Comparison of ENCODE assay signal across 20 cellular contexts in genomic region chr2:211836409-211836808, GRCh38.
DNase-seq lines count a peak whose midpoint lies in the region; ATAC-seq and TF ChIP-seq lines count a peak whose summit lies in the region.
"Had no signal": no experiment of that assay in that cellular context is flagged by ENCODE, and none has a peak within 500 bp of the region (broad histone marks: within the 10 kb centered on the region; RNA-seq: fewer than 3 reads in every experiment).

No MANE protein-coding gene starts in this region.

- no peaks in the 10 kb centered on the region for H3K9me3 Mint-ChIP-seq in activated CD8-positive, alpha-beta T cell treated with anti-CD3 and anti-CD28 coated beads, Interleukin-2, amount 10 ng/mL, durations not matched to agents 7 days and 5 days (ENCODE audit: insufficient read depth)
- H3K9me3 Mint-ChIP-seq in activated CD4-positive, alpha-beta T cell treated with anti-CD3 and anti-CD28 coated beads for 36 hours (ENCODE audit: low read depth) = no peaks in the 10 kb centered on the region
- H3K9me3 Mint-ChIP-seq: activated naive CD8-positive, alpha-beta T cell treated with anti-CD3 and anti-CD28 coated beads, Interleukin-2, amount 10 ng/mL, durations not matched to agents 7 days and 5 days; dendritic cell treated with granulocyte-macrophage colony-stimulating factor and Interleukin-4, amounts not matched to agents 40 ng/mL and 50 ng/mL, for 4 days had no signal

- no peaks in the 10 kb centered on the region for H3K4me1 ChIP-seq in lower lobe of right lung
- H3K4me1 ChIP-seq: body of pancreas, Caco-2, gastroesophageal sphincter, spleen, suprapubic skin had no signal

- ATAC-seq in HG02610 (IDR thresholded peaks at IDR 0.05; ENCODE audit: unreplicated experiment) (peak; percentile 41), lower lobe of right lung (peak; percentile 24 to 42)
- ATAC-seq in activated CD8-positive, alpha-beta T cell treated with anti-CD3 and anti-CD28 coated beads, Interleukin-2, amount 10 ng/mL, durations not matched to agents 7 days and 5 days = no peak
- ATAC-seq in activated CD4-positive, alpha-beta T cell treated with anti-CD3 and anti-CD28 coated beads for 36 hours = no peak
- ATAC-seq: body of pancreas, gastroesophageal sphincter, left cardiac atrium, T-helper 17 cell had no signal

- POLR2A ChIA-PET in activated CD8-positive, alpha-beta T cell treated with anti-CD3 and anti-CD28 coated beads, Interleukin-2, amount 10 ng/mL, durations not matched to agents 7 days and 5 days (lab: Charles Lee) = no interaction called here
- POLR2A ChIA-PET in activated CD4-positive, alpha-beta T cell treated with anti-CD3 and anti-CD28 coated beads for 36 hours (lab: Charles Lee) = no interaction called here

- H3K36me3 Mint-ChIP-seq in activated CD8-positive, alpha-beta T cell treated with anti-CD3 and anti-CD28 coated beads, Interleukin-2, amount 10 ng/mL, durations not matched to agents 7 days and 5 days (ENCODE audit: low read depth) = no peaks in the 10 kb centered on the region
- H3K36me3 Mint-ChIP-seq in activated CD4-positive, alpha-beta T cell treated with anti-CD3 and anti-CD28 coated beads for 36 hours (ENCODE audit: low read depth) = no peaks in the 10 kb centered on the region
- H3K36me3 Mint-ChIP-seq: activated naive CD8-positive, alpha-beta T cell treated with anti-CD3 and anti-CD28 coated beads, Interleukin-2, amount 10 ng/mL, durations not matched to agents 7 days and 5 days had no signal

- DNase-seq in NCI-H146 treated with DMSO at 0.1 percent for 48 hours (lab: John Stamatoyannopoulos, UW; ENCODE audit: unreplicated experiment) (peak; percentile 58), NCI-H748 (lab: John Stamatoyannopoulos, UW; ENCODE audit: unreplicated experiment) (peak; percentile 91), lower lobe of right lung (no peak)
- no peak for DNase-seq in activated CD8-positive, alpha-beta memory T cell treated with anti-CD3 and anti-CD28 coated beads for 24 hours
- no peak for DNase-seq in activated CD8-positive, alpha-beta T cell treated with anti-CD3 and anti-CD28 coated beads, Interleukin-2, amount 10 ng/mL, durations not matched to agents 7 days and 5 days
- no peak for DNase-seq in activated CD4-positive, alpha-beta T cell treated with anti-CD3 and anti-CD28 coated beads for 36 hours
- DNase-seq: activated naive CD8-positive, alpha-beta T cell treated with anti-CD3 and anti-CD28 coated beads, Interleukin-2, amount 10 ng/mL, durations not matched to agents 7 days and 5 days; body of pancreas; Caco-2; HFFc6; left cardiac atrium; midbrain; SIG-M5; spleen; T-helper 17 cell had no signal

- intact Hi-C loops in lower lobe of right lung (cut with DNase I) = no loop called here
- intact Hi-C loops in activated CD4-positive, alpha-beta T cell treated with anti-CD3 and anti-CD28 coated beads for 36 hours (cut with DNase I, micrococcal nuclease) = no loop called here

- CTCF ChIA-PET in activated CD8-positive, alpha-beta T cell treated with anti-CD3 and anti-CD28 coated beads, Interleukin-2, amount 10 ng/mL, durations not matched to agents 7 days and 5 days (lab: Charles Lee) = no interaction called here
- CTCF ChIA-PET in activated CD4-positive, alpha-beta T cell treated with anti-CD3 and anti-CD28 coated beads for 36 hours (lab: Charles Lee) = no interaction called here

- no peaks in the 10 kb centered on the region for H3K27me3 Mint-ChIP-seq in activated CD8-positive, alpha-beta T cell treated with anti-CD3 and anti-CD28 coated beads, Interleukin-2, amount 10 ng/mL, durations not matched to agents 7 days and 5 days (ENCODE audit: low read depth)
- no peaks in the 10 kb centered on the region for H3K27me3 Mint-ChIP-seq in activated CD4-positive, alpha-beta T cell treated with anti-CD3 and anti-CD28 coated beads for 36 hours
- H3K27me3 Mint-ChIP-seq: activated naive CD8-positive, alpha-beta T cell treated with anti-CD3 and anti-CD28 coated beads, Interleukin-2, amount 10 ng/mL, durations not matched to agents 7 days and 5 days; dendritic cell treated with granulocyte-macrophage colony-stimulating factor and Interleukin-4, amounts not matched to agents 40 ng/mL and 50 ng/mL, for 4 days; T-helper 17 cell had no signal

- no peak overlapping the region for H3K4me3 ChIP-seq in lower lobe of right lung
- H3K4me3 ChIP-seq: body of pancreas, gastroesophageal sphincter, spleen, suprapubic skin had no signal

- no peak overlapping the region for H3K4me3 Mint-ChIP-seq in activated CD8-positive, alpha-beta T cell treated with anti-CD3 and anti-CD28 coated beads, Interleukin-2, amount 10 ng/mL, durations not matched to agents 7 days and 5 days
- no peak overlapping the region for H3K4me3 Mint-ChIP-seq in activated CD4-positive, alpha-beta T cell treated with anti-CD3 and anti-CD28 coated beads for 36 hours
- H3K4me3 Mint-ChIP-seq: activated naive CD8-positive, alpha-beta T cell treated with anti-CD3 and anti-CD28 coated beads, Interleukin-2, amount 10 ng/mL, durations not matched to agents 7 days and 5 days; dendritic cell treated with granulocyte-macrophage colony-stimulating factor and Interleukin-4, amounts not matched to agents 40 ng/mL and 50 ng/mL, for 4 days; HFFc6; neural crest cell; T-helper 17 cell had no signal

- H3K9me3 ChIP-seq in lower lobe of right lung = no peaks in the 10 kb centered on the region
- H3K9me3 ChIP-seq: body of pancreas, Caco-2, gastroesophageal sphincter, spleen, suprapubic skin had no signal

- TF ChIP-seq CTCF in lower lobe of right lung (IDR thresholded peaks at IDR 0.05) = no peak

- no peak overlapping the region for H3K27ac Mint-ChIP-seq in activated CD8-positive, alpha-beta T cell treated with anti-CD3 and anti-CD28 coated beads, Interleukin-2, amount 10 ng/mL, durations not matched to agents 7 days and 5 days
- no peak overlapping the region for H3K27ac Mint-ChIP-seq in activated CD4-positive, alpha-beta T cell treated with anti-CD3 and anti-CD28 coated beads for 36 hours
- H3K27ac Mint-ChIP-seq: activated naive CD8-positive, alpha-beta T cell treated with anti-CD3 and anti-CD28 coated beads, Interleukin-2, amount 10 ng/mL, durations not matched to agents 7 days and 5 days; dendritic cell treated with granulocyte-macrophage colony-stimulating factor and Interleukin-4, amounts not matched to agents 40 ng/mL and 50 ng/mL, for 4 days; HFFc6; T-helper 17 cell had no signal

- H3K27ac ChIP-seq in lower lobe of right lung = no peak overlapping the region
- H3K27ac ChIP-seq: body of pancreas, gastroesophageal sphincter, spleen, suprapubic skin had no signal

- H3K4me1 Mint-ChIP-seq in activated CD8-positive, alpha-beta T cell treated with anti-CD3 and anti-CD28 coated beads, Interleukin-2, amount 10 ng/mL, durations not matched to agents 7 days and 5 days (ENCODE audit: low read depth) = no peaks in the 10 kb centered on the region
- no peaks in the 10 kb centered on the region for H3K4me1 Mint-ChIP-seq in activated CD4-positive, alpha-beta T cell treated with anti-CD3 and anti-CD28 coated beads for 36 hours
- H3K4me1 Mint-ChIP-seq: activated naive CD8-positive, alpha-beta T cell treated with anti-CD3 and anti-CD28 coated beads, Interleukin-2, amount 10 ng/mL, durations not matched to agents 7 days and 5 days; neural crest cell; T-helper 17 cell had no signal

- no peaks in the 10 kb centered on the region for H3K27me3 ChIP-seq in lower lobe of right lung (ENCODE audit: low read depth)
- H3K27me3 ChIP-seq: body of pancreas, gastroesophageal sphincter, spleen, suprapubic skin had no signal

- H3K36me3 ChIP-seq in lower lobe of right lung = no peaks in the 10 kb centered on the region
- H3K36me3 ChIP-seq: gastroesophageal sphincter, spleen, suprapubic skin had no signal

Comparison
In these comparisons a context has a peak if more than half of its experiments do, and no peak if none do; other contexts are left out.
1. ATAC-seq: peak in HG02610 (single experiment) and lower lobe of right lung (2 of 2); none in activated CD8-positive, alpha-beta T cell treated with anti-CD3 and anti-CD28 coated beads, Interleukin-2, amount 10 ng/mL, durations not matched to agents 7 days and 5 days (single experiment) and activated CD4-positive, alpha-beta T cell treated with anti-CD3 and anti-CD28 coated beads for 36 hours (single experiment).
2. DNase-seq: peak in NCI-H146 treated with DMSO at 0.1 percent for 48 hours (single experiment) and NCI-H748 (single experiment); none in lower lobe of right lung (single experiment), activated CD8-positive, alpha-beta memory T cell treated with anti-CD3 and anti-CD28 coated beads for 24 hours (single experiment), activated CD8-positive, alpha-beta T cell treated with anti-CD3 and anti-CD28 coated beads, Interleukin-2, amount 10 ng/mL, durations not matched to agents 7 days and 5 days (single experiment) and activated CD4-positive, alpha-beta T cell treated with anti-CD3 and anti-CD28 coated beads for 36 hours (single experiment).